14 cellular contexts compared by ENCODE assay signal in genomic region chr1:118918230-118918939, GRCh38.
DNase-seq lines count a peak whose midpoint lies in the region; ATAC-seq lines count a peak whose summit lies in the region.
"Had no signal": no experiment of that assay in that cellular context is flagged by ENCODE, and none has a peak within 500 bp of the region (broad histone marks: within the 10 kb centered on the region; RNA-seq: fewer than 3 reads in every experiment).

No MANE protein-coding gene starts in this region.

- no peaks in the 10 kb centered on the region for H3K27me3 Mint-ChIP-seq in memory B cell
- no peaks in the 10 kb centered on the region for H3K27me3 Mint-ChIP-seq in activated T-helper 1 cell treated with anti-CD3 and anti-CD28 coated beads, Interleukin-12 subunit alpha, Interleukin-12 subunit beta, Interleukin-2, Interleukin-4 antibody, amounts not matched to agents 30 ng/mL and 10 ng/mL and 1 ng/mL, durations not matched to agents 14 hours and 24 hours and 36 hours (ENCODE audit: insufficient read depth)

- H3K4me3 Mint-ChIP-seq in memory B cell: no peak overlapping the region
- no peak overlapping the region for H3K4me3 Mint-ChIP-seq in activated T-helper 1 cell treated with anti-CD3 and anti-CD28 coated beads, Interleukin-12 subunit alpha, Interleukin-12 subunit beta, Interleukin-2, Interleukin-4 antibody, amounts not matched to agents 30 ng/mL and 10 ng/mL and 1 ng/mL, durations not matched to agents 14 hours and 24 hours and 36 hours

- no peak for DNase-seq in memory B cell (ENCODE audit: low spot score in 2 of 2)
- DNase-seq in SKM-1 treated with dmso at 0.1 percent for 144 hours (lab: John Stamatoyannopoulos, UW; ENCODE audit: unreplicated experiment): no peak
- no peak for DNase-seq in KG1 (lab: John Stamatoyannopoulos, UW)
- DNase-seq in activated T-helper 1 cell treated with anti-CD3 and anti-CD28 coated beads, Interleukin-12 subunit alpha, Interleukin-12 subunit beta, Interleukin-2, Interleukin-4 antibody, amounts not matched to agents 30 ng/mL and 10 ng/mL and 1 ng/mL, durations not matched to agents 14 hours and 24 hours and 36 hours (ENCODE audit: low spot score): no peak
- DNase-seq in SIG-M5 treated with dmso at 0.1 percent for 504 hours (lab: John Stamatoyannopoulos, UW; ENCODE audit: unreplicated experiment): no peak
- DNase-seq: activated T-cell treated with anti-CD3 and anti-CD28 coated beads, Interleukin-2, amount 50 U/mL, for 1 hour; Caco-2; GM23248; kidney glomerular epithelial cell; stimulated activated CD4-positive, alpha-beta T cell treated with anti-CD3 and anti-CD28 coated beads, Interleukin-2, amount 100 ng/mL, for 48 hours; T-helper 9 cell had no signal

- H3K27ac Mint-ChIP-seq in memory B cell: peak overlapping the region; percentile 71
- no peak overlapping the region for H3K27ac Mint-ChIP-seq in activated T-helper 1 cell treated with anti-CD3 and anti-CD28 coated beads, Interleukin-12 subunit alpha, Interleukin-12 subunit beta, Interleukin-2, Interleukin-4 antibody, amounts not matched to agents 30 ng/mL and 10 ng/mL and 1 ng/mL, durations not matched to agents 14 hours and 24 hours and 36 hours

- H3K36me3 Mint-ChIP-seq in memory B cell: no peaks in the 10 kb centered on the region
- H3K36me3 Mint-ChIP-seq in activated T-helper 1 cell treated with anti-CD3 and anti-CD28 coated beads, Interleukin-12 subunit alpha, Interleukin-12 subunit beta, Interleukin-2, Interleukin-4 antibody, amounts not matched to agents 30 ng/mL and 10 ng/mL and 1 ng/mL, durations not matched to agents 14 hours and 24 hours and 36 hours (ENCODE audit: low read depth): no peaks in the 10 kb centered on the region

- intact Hi-C loops in activated T-helper 1 cell treated with anti-CD3 and anti-CD28 coated beads, Interleukin-12 subunit alpha, Interleukin-12 subunit beta, Interleukin-2, Interleukin-4 antibody, amounts not matched to agents 30 ng/mL and 10 ng/mL and 1 ng/mL, durations not matched to agents 14 hours and 24 hours and 36 hours (cut with micrococcal nuclease): no loop called here

- ATAC-seq in GM19025 (IDR thresholded peaks at IDR 0.05; ENCODE audit: low read depth, unreplicated experiment) (peak; percentile 54), GM21737 (IDR thresholded peaks at IDR 0.05; ENCODE audit: unreplicated experiment) (peak; percentile 76), HG03175 (IDR thresholded peaks at IDR 0.05; ENCODE audit: unreplicated experiment) (peak; percentile 74), memory B cell (ENCODE audit: low read depth) (peak; percentile 72)

- no peaks in the 10 kb centered on the region for H3K9me3 Mint-ChIP-seq in memory B cell
- no peaks in the 10 kb centered on the region for H3K9me3 Mint-ChIP-seq in activated T-helper 1 cell treated with anti-CD3 and anti-CD28 coated beads, Interleukin-12 subunit alpha, Interleukin-12 subunit beta, Interleukin-2, Interleukin-4 antibody, amounts not matched to agents 30 ng/mL and 10 ng/mL and 1 ng/mL, durations not matched to agents 14 hours and 24 hours and 36 hours

- H3K4me1 Mint-ChIP-seq in memory B cell: peaks cover 25% of the 10 kb centered on the region
- H3K4me1 Mint-ChIP-seq in activated T-helper 1 cell treated with anti-CD3 and anti-CD28 coated beads, Interleukin-12 subunit alpha, Interleukin-12 subunit beta, Interleukin-2, Interleukin-4 antibody, amounts not matched to agents 30 ng/mL and 10 ng/mL and 1 ng/mL, durations not matched to agents 14 hours and 24 hours and 36 hours (ENCODE audit: low read depth): no peaks in the 10 kb centered on the region
